Comparison of ENCODE assay signal across 11 cellular contexts in genomic region chr9:112971415-112971814, GRCh38. TPM values are rescaled to one million over a fixed set of nuclear protein-coding genes. Genes with fewer than 3 reads are reported as not detected.
A peak's percentile ranks its signal among the peaks of the same experiment; 100 is the strongest.
DNase-seq lines count a peak whose midpoint lies in the region; ATAC-seq and TF ChIP-seq lines count a peak whose summit lies in the region.
"Had no signal": no experiment of that assay in that cellular context is flagged by ENCODE, and none has a peak within 500 bp of the region (broad histone marks: within the 10 kb centered on the region; RNA-seq: fewer than 3 reads in every experiment).

No MANE protein-coding gene starts in this region.

- intact Hi-C loops in cardiac septum (cut with DNase I) = no loop called here

- H3K4me2 ChIP-seq in SU-DHL-6 (ENCODE audit: low read depth, low read length, poor library complexity, severe bottlenecking) = no peak overlapping the region
- H3K4me2 ChIP-seq: A549 had no signal

- no peaks in the 10 kb centered on the region for H3K9me3 ChIP-seq in SU-DHL-6 (ENCODE audit: insufficient read depth, low read length)

- ATAC-seq in GM18873 (IDR thresholded peaks at IDR 0.05; ENCODE audit: low FRiP score, unreplicated experiment) = no peak

- no peaks in the 10 kb centered on the region for H3K9me2 ChIP-seq in SU-DHL-6 (replicated peaks; ENCODE audit: insufficient read depth, low read length)

- no peak overlapping the region for H3K27ac ChIP-seq in HL-60 (replicated peaks)
- no peak overlapping the region for H3K27ac ChIP-seq in SU-DHL-6 (ENCODE audit: low read depth, low read length)
- H3K27ac ChIP-seq: A549, SK-N-MC had no signal

- H3K4me3 ChIP-seq in HL-60 (replicated peaks; ENCODE audit: insufficient read depth, low read length) (no peak overlapping the region), SU-DHL-6 (ENCODE audit: insufficient read depth, low read length, poor library complexity, severe bottlenecking) (no peak overlapping the region), kidney epithelial cell (ENCODE audit: low read depth, low read length) (no peak overlapping the region)
- H3K4me3 ChIP-seq: A549, SK-N-MC had no signal

- TF ChIP-seq CTCF in HL-60 (IDR thresholded peaks at IDR 0.05; ENCODE audit: insufficient read depth, low read length) (peak; percentile 7), SU-DHL-6 (IDR thresholded peaks at IDR 0.05; ENCODE audit: insufficient read depth, low read length, poor library complexity, severe bottlenecking) (peak; percentile 20), kidney epithelial cell (IDR thresholded peaks at IDR 0.05; ENCODE audit: insufficient read depth, low read length, poor library complexity, severe bottlenecking) (peak; percentile 25)

- H3K27me3 ChIP-seq in HL-60 (ENCODE audit: insufficient read depth, poor library complexity, severe bottlenecking) (no peaks in the 10 kb centered on the region), SU-DHL-6 (ENCODE audit: low read length) (no peaks in the 10 kb centered on the region), kidney epithelial cell (ENCODE audit: control insufficient read depth, insufficient read depth, low read length) (no peaks in the 10 kb centered on the region)

- no peaks in the 10 kb centered on the region for H3F3A ChIP-seq in SU-DHL-6 (ENCODE audit: insufficient read depth)

- H2AFZ ChIP-seq in SU-DHL-6 (ENCODE audit: low read depth, low read length, severe bottlenecking) = no peak overlapping the region

- no peaks in the 10 kb centered on the region for H3K36me3 ChIP-seq in SU-DHL-6 (ENCODE audit: low read length)
- no peaks in the 10 kb centered on the region for H3K36me3 ChIP-seq in kidney epithelial cell (ENCODE audit: control insufficient read depth, insufficient read depth, low read length)

- no peaks in the 10 kb centered on the region for H3K79me2 ChIP-seq in SU-DHL-6 (ENCODE audit: insufficient read depth, low read length)

- no peaks in the 10 kb centered on the region for H4K20me1 ChIP-seq in SU-DHL-6 (ENCODE audit: low read depth, low read length)

- H3K9ac ChIP-seq in SU-DHL-6 (ENCODE audit: low read length) = no peak overlapping the region

- peak; percentile 31 for DNase-seq in DMS53 (lab: John Stamatoyannopoulos, UW)
- no peak for DNase-seq in DMS53 treated with DMSO at 0.1 percent for 48 hours (lab: John Stamatoyannopoulos, UW; ENCODE audit: unreplicated experiment)
- DNase-seq in HL-60 (ENCODE audit: low read depth in 1 of 2, low spot score in 1 of 2) = peak in 1 of 2 experiments; percentile 22
- DNase-seq in kidney epithelial cell (ENCODE audit: low read depth) = no peak
- no peak for DNase-seq in cardiac septum (ENCODE audit: low spot score)
- DNase-seq in effector CD8-positive, alpha-beta T cell (lab: John Stamatoyannopoulos, UW) = no peak
- DNase-seq: amniotic stem cell had no signal

RNA-seq across cellular contexts. Expression of gene ZNF883, which starts 40.6 kb away (rescaled TPM):
- 2.7 and 3.0 TPM in 2 replicates for total RNA-seq in kidney epithelial cell
- 2.4 TPM for total RNA-seq in cardiac septum
